In the genomic region with DNA sequence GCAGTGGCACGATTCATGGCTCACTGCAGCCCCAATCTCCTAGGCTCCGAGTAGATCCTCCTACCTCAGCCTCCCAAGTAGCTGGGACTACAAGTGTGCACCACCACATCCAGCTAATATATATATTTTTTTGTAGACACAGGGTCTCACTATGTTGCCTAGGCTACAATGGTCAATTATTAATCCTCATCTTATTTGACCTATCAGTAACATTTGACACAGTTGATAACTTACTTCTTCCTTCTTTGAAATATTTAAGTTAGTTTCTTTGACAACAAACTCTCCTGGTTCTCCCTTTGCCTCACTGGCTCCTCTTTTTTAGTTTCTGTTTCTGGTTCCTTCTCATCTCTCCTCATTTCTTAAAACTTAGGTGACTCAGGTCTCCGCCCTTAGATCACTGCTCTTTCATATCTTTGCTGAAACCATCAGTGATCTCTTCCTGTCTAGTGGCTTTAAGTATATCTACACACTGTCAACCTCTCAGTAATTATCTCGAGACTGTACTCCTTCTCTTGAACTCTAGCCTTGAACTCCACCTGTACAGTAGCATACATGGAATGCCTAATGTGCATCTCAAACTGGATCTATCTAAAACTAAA, we compare ENCODE assay signal across 9 cellular contexts. TPM values are rescaled to one million over a fixed set of nuclear protein-coding genes. Genes with fewer than 3 reads are reported as not detected.
A peak's percentile ranks its signal among the peaks of the same experiment; 100 is the strongest.
DNase-seq lines count a peak whose midpoint lies in the region; ATAC-seq and TF ChIP-seq lines count a peak whose summit lies in the region.
"Had no signal": no experiment of that assay in that cellular context is flagged by ENCODE, and none has a peak within 500 bp of the region (broad histone marks: within the 10 kb centered on the region; RNA-seq: fewer than 3 reads in every experiment).

No MANE protein-coding gene starts in this region.

- peaks cover 8% of the 10 kb centered on the region for H3K9me3 ChIP-seq in DND-41 (ENCODE audit: insufficient read depth, low read length, severe bottlenecking)
- H3K9me3 ChIP-seq in adrenal gland (replicated peaks in 1 of 3) = no peaks in the 10 kb centered on the region

- H3K27ac Mint-ChIP-seq in activated CD4-positive, alpha-beta memory T cell treated with anti-CD3 and anti-CD28 coated beads, Interleukin-2, amount 10 ng/mL, durations not matched to agents 7 days and 5 days = peak overlapping the region; percentile 95

- H3K79me2 ChIP-seq in DND-41 (ENCODE audit: insufficient read depth, low read length) = peaks cover 16% of the 10 kb centered on the region

- H3K27ac ChIP-seq in DND-41 (ENCODE audit: low read length) (0 out of 2 replicates have a peak overlapping the region, but pooled peaks have one; percentile 32), adrenal gland (no peak overlapping the region)

- no peaks in the 10 kb centered on the region for H3K27me3 ChIP-seq in DND-41 (ENCODE audit: insufficient read depth, low read length, poor library complexity)
- no peaks in the 10 kb centered on the region for H3K27me3 ChIP-seq in adrenal gland

- H3K4me1 Mint-ChIP-seq in activated CD4-positive, alpha-beta memory T cell treated with anti-CD3 and anti-CD28 coated beads, Interleukin-2, amount 10 ng/mL, durations not matched to agents 7 days and 5 days = peaks cover 54% of the 10 kb centered on the region

- H3K36me3 ChIP-seq in DND-41 (ENCODE audit: insufficient read depth, low read length) = peaks cover 82% of the 10 kb centered on the region
- peaks cover 0 to 12% of the 10 kb centered on the region in 2 donors for H3K36me3 ChIP-seq in adrenal gland (replicated peaks in 1 of 2)

- ATAC-seq in DND-41 (ENCODE audit: insufficient read depth, low read depth) (peak; percentile 82), GM19455 (IDR thresholded peaks at IDR 0.05; ENCODE audit: unreplicated experiment) (peak; percentile 90), HG03103 (IDR thresholded peaks at IDR 0.05; ENCODE audit: low read depth, unreplicated experiment) (peak; percentile 88)

- no peaks in the 10 kb centered on the region for H4K20me1 ChIP-seq in DND-41 (ENCODE audit: insufficient read depth, low read length)

- no peaks in the 10 kb centered on the region; the same call in 1 of the 2 replicates for H3K4me1 ChIP-seq in DND-41 (ENCODE audit: insufficient read depth, low read length)
- no peaks in the 10 kb centered on the region for H3K4me1 ChIP-seq in adrenal gland (replicated peaks in 1 of 2)

- no peak overlapping the region for H3K9ac ChIP-seq in DND-41 (ENCODE audit: low read depth, low read length)

- no peak overlapping the region for H3K4me3 ChIP-seq in DND-41 (ENCODE audit: low read depth in 1 of 2, low read length in 2 of 2)
- no peak overlapping the region for H3K4me3 ChIP-seq in adrenal gland

- CTCF ChIA-PET in activated CD4-positive, alpha-beta memory T cell treated with anti-CD3 and anti-CD28 coated beads, Interleukin-2, amount 10 ng/mL, durations not matched to agents 7 days and 5 days (lab: Charles Lee) = interaction anchor here (1.0 to 2.9 kb wide), 5 partner anchors 10 to 73 kb away, joined by 3 to 18 read pairs (median 3); a partner anchor contains a TSS

- intact Hi-C loops in adrenal gland (cut with DNase I) (no loop called here), head of caudate nucleus (cut with DNase I) (no loop called here)

- H3K36me3 Mint-ChIP-seq in activated CD4-positive, alpha-beta memory T cell treated with anti-CD3 and anti-CD28 coated beads, Interleukin-2, amount 10 ng/mL, durations not matched to agents 7 days and 5 days (ENCODE audit: low read depth) = peaks cover 80% of the 10 kb centered on the region

- peak overlapping the region; percentile 55 for H3K4me3 Mint-ChIP-seq in activated CD4-positive, alpha-beta memory T cell treated with anti-CD3 and anti-CD28 coated beads, Interleukin-2, amount 10 ng/mL, durations not matched to agents 7 days and 5 days

- DNase-seq in DND-41 (no peak), adrenal gland (no peak), amygdala (lab: John Stamatoyannopoulos, UW) (no peak), head of caudate nucleus (no peak), NCI-H526 treated with DMSO at 0.1 percent for 48 hours (lab: John Stamatoyannopoulos, UW) (no peak)
- DNase-seq in activated CD4-positive, alpha-beta memory T cell treated with anti-CD3 and anti-CD28 coated beads, Interleukin-2, amount 10 ng/mL, durations not matched to agents 7 days and 5 days = no peak
- DNase-seq: activated effector memory CD4-positive, alpha-beta T cell treated with anti-CD3 and anti-CD28 coated beads, Interleukin-2, amount 50 U/mL, for 16 hours had no signal

- no peaks in the 10 kb centered on the region for H3K27me3 Mint-ChIP-seq in activated CD4-positive, alpha-beta memory T cell treated with anti-CD3 and anti-CD28 coated beads, Interleukin-2, amount 10 ng/mL, durations not matched to agents 7 days and 5 days

- TF ChIP-seq CTCF in DND-41 (IDR thresholded peaks at IDR 0.05; ENCODE audit: borderline replicate concordance, extremely low read depth, low read length, poor library complexity, severe bottlenecking) (no peak), adrenal gland (IDR thresholded peaks at IDR 0.05) (no peak)

- no peak overlapping the region for H3K4me2 ChIP-seq in DND-41 (ENCODE audit: insufficient read depth, low read length)

- no peak overlapping the region for H2AFZ ChIP-seq in DND-41 (ENCODE audit: low read depth, low read length)

- peaks cover 12% of the 10 kb centered on the region for H3K9me3 Mint-ChIP-seq in activated CD4-positive, alpha-beta memory T cell treated with anti-CD3 and anti-CD28 coated beads, Interleukin-2, amount 10 ng/mL, durations not matched to agents 7 days and 5 days

- POLR2A ChIA-PET in activated CD4-positive, alpha-beta memory T cell treated with anti-CD3 and anti-CD28 coated beads, Interleukin-2, amount 10 ng/mL, durations not matched to agents 7 days and 5 days (lab: Charles Lee) = interaction anchor here (0.6 to 3.9 kb wide), 11 partner anchors 11 to 601 kb away, joined by 3 to 136 read pairs (median 4); a partner anchor contains a TSS

- no peak for TF ChIP-seq POLR2A in adrenal gland (IDR thresholded peaks at IDR 0.05)

- 90 to 98% (median 92%) methylated on average over 4 of the region's 4 CpGs for WGBS in adrenal gland, 4 donors

RNA-seq across cellular contexts. Expression of a gene that starts 11.5 kb away (rescaled TPM):
- total RNA-seq in activated CD4-positive, alpha-beta memory T cell treated with anti-CD3 and anti-CD28 coated beads, Interleukin-2, amount 10 ng/mL, durations not matched to agents 7 days and 5 days = 10 to 100 TPM; 53.6 to 63.6 TPM
- 10 to 100 TPM in 2 of 8 donors, 1 to 10 TPM in 6; 3.1 to 11.6 (median 8.3) TPM for total RNA-seq in adrenal gland
- polyA plus RNA-seq in adrenal gland = 1 to 10 TPM; 1.8 to 5.1 (median 3.5) TPM

Comparison
In these comparisons a context has a peak if more than half of its experiments do, and no peak if none do; other contexts are left out.
1. RNA of a gene that starts 11.5 kb away (total RNA-seq): 53.6 to 63.6 TPM in activated CD4-positive, alpha-beta memory T cell treated with anti-CD3 and anti-CD28 coated beads, Interleukin-2, amount 10 ng/mL, durations not matched to agents 7 days and 5 days; 3.1 to 11.6 TPM in adrenal gland; every median in the first group is over 4 times any median in the second.
2. Peak in every context shown above with its lines, with median percentiles within 50 percentile points of each other: ATAC-seq.